8 cellular contexts compared by ENCODE assay signal in genomic region chr20:35601990-35602389, GRCh38. TPM values are rescaled to one million over a fixed set of nuclear protein-coding genes. Genes with fewer than 3 reads are reported as not detected.
DNase-seq lines count a peak whose midpoint lies in the region; ATAC-seq lines count a peak whose summit lies in the region.

No MANE protein-coding gene starts in this region.

- DNase-seq in adipocyte (ENCODE audit: low read depth) (no peak), iPS DF 6.9 (ENCODE audit: low read depth, low spot score) (no peak), glomerular visceral epithelial cell (ENCODE audit: extremely low spot score) (no peak), cerebellum (ENCODE audit: low spot score) (no peak)

- ATAC-seq in HG03457 (IDR thresholded peaks at IDR 0.05; ENCODE audit: unreplicated experiment), result no peak
- ATAC-seq in HG03039 (IDR thresholded peaks at IDR 0.05; ENCODE audit: unreplicated experiment), result no peak

- no peak overlapping the region for H3K27ac ChIP-seq in iPS DF 6.9 (ENCODE audit: low read length)

- no CpG with 5 or more reads among the region's 30 CpGs for WGBS in iPS DF 6.9 (ENCODE audit: insufficient coverage, insufficient read length)

- H3K9me3 ChIP-seq in adipocyte (ENCODE audit: control insufficient read depth, low read length) (no peaks in the 10 kb centered on the region), iPS DF 6.9 (ENCODE audit: control insufficient read depth, insufficient read depth, low read length) (no peaks in the 10 kb centered on the region), skeletal muscle satellite cell (replicated peaks; ENCODE audit: low read length) (no peaks in the 10 kb centered on the region)

- peaks cover 34% of the 10 kb centered on the region for H3K27me3 ChIP-seq in adipocyte (replicated peaks; ENCODE audit: control insufficient read depth, insufficient read depth, low read length)
- H3K27me3 ChIP-seq in iPS DF 6.9 (ENCODE audit: control insufficient read depth, insufficient read depth, low read length), result peaks cover 5% of the 10 kb centered on the region; the same call in 1 of the 2 replicates
- H3K27me3 ChIP-seq in skeletal muscle satellite cell (ENCODE audit: control insufficient read depth, insufficient read depth, low read length), result peaks cover 44% of the 10 kb centered on the region

- H3K9ac ChIP-seq in adipocyte (ENCODE audit: low read length) (no peak overlapping the region), skeletal muscle satellite cell (ENCODE audit: low read depth, low read length) (no peak overlapping the region)

- H3K36me3 ChIP-seq in adipocyte (ENCODE audit: control insufficient read depth, insufficient read depth, low read length, severe bottlenecking) (no peaks in the 10 kb centered on the region), iPS DF 6.9 (ENCODE audit: control insufficient read depth, insufficient read depth, low read length) (no peaks in the 10 kb centered on the region), skeletal muscle satellite cell (ENCODE audit: insufficient read depth, low read length) (no peaks in the 10 kb centered on the region)

- H3K4me3 ChIP-seq in GM08714 (ENCODE audit: low read length) (peak overlapping the region; percentile 15; the same call in 1 of the 2 replicates), adipocyte (ENCODE audit: low read length) (peak overlapping the region; percentile 71), iPS DF 6.9 (ENCODE audit: low read length) (peak overlapping the region; percentile 29; the same call in 1 of the 2 replicates), skeletal muscle satellite cell (ENCODE audit: low read length) (peak overlapping the region; percentile 66)

- peak overlapping the region; percentile 95 for H3K4me2 ChIP-seq in skeletal muscle satellite cell (ENCODE audit: low read length)

- H3K4me1 ChIP-seq in adipocyte (ENCODE audit: control insufficient read depth, insufficient read depth, low read length) (peaks cover 11% of the 10 kb centered on the region), iPS DF 6.9 (ENCODE audit: control insufficient read depth, insufficient read depth, low read length) (0 out of 2 replicates have a peak, but pooled peaks cover 1% of the 10 kb centered on the region), skeletal muscle satellite cell (ENCODE audit: control insufficient read depth, insufficient read depth, low read length) (peaks cover 12% of the 10 kb centered on the region)

RNA-seq across cellular contexts. Expression of gene SPAG4, which starts 13.6 kb away (rescaled TPM):
- 12.0 and 13.4 TPM in 2 replicates for total RNA-seq in skeletal muscle satellite cell (2012; rRNA removed)
- total RNA-seq in cerebellum, result 0.64 TPM

Comparison
In these comparisons a context has a peak if more than half of its experiments do, and no peak if none do; other contexts are left out.
1. H3K4me3 ChIP-seq: peak in every context shown above with its lines; median percentile 71 in adipocyte; 66 in skeletal muscle satellite cell; 29 in iPS DF 6.9; 15 in GM08714.